23 cellular contexts compared by ENCODE assay signal in genomic region chr5:58412081-58412480, GRCh38. TPM values are rescaled to one million over a fixed set of nuclear protein-coding genes. Genes with fewer than 3 reads are reported as not detected.
DNase-seq lines count a peak whose midpoint lies in the region; ATAC-seq and TF ChIP-seq lines count a peak whose summit lies in the region.
"Had no signal": no experiment of that assay in that cellular context is flagged by ENCODE, and none has a peak within 500 bp of the region (broad histone marks: within the 10 kb centered on the region; RNA-seq: fewer than 3 reads in every experiment).

No MANE protein-coding gene starts in this region.

- no peaks in the 10 kb centered on the region for H3K9me3 ChIP-seq in left lung
- no peaks in the 10 kb centered on the region for H3K9me3 ChIP-seq in upper lobe of right lung
- H3K9me3 ChIP-seq: SK-N-SH had no signal

- TF ChIP-seq CTCF in epithelial cell of esophagus (IDR thresholded peaks at IDR 0.05; ENCODE audit: insufficient read depth, low read depth, low read length, missing control alignments) (no peak), left lung (IDR thresholded peaks at IDR 0.05) (no peak), upper lobe of right lung (IDR thresholded peaks at IDR 0.05) (no peak)

- H3K27ac ChIP-seq in left lung = no peak overlapping the region
- no peak overlapping the region for H3K27ac ChIP-seq in upper lobe of right lung

- H3K27me3 ChIP-seq in left lung (no peaks in the 10 kb centered on the region), upper lobe of right lung (no peaks in the 10 kb centered on the region)

- DNase-seq in EH (ENCODE audit: low read depth) (peak; percentile 19), epithelial cell of esophagus (ENCODE audit: low read depth) (peak; percentile 30), left lung (no peak), upper lobe of right lung (no peak), NCI-H2081 (lab: John Stamatoyannopoulos, UW) (no peak), NCI-H2227 (lab: John Stamatoyannopoulos, UW; ENCODE audit: unreplicated experiment) (no peak)
- DNase-seq: C1 segment of cervical spinal cord; CD8-positive, alpha-beta T cell; DMS153; DND-41; Kasumi-1; NCI-H1092 treated with DMSO at 0.1 percent for 48 hours; NCI-H1436; NCI-H187; NCI-H2107; NCI-H446; NCI-H524 treated with DMSO at 0.1 percent for 48 hours; NCI-H774; SK-N-SH had no signal

- no peak overlapping the region for H3K4me3 ChIP-seq in epithelial cell of esophagus (ENCODE audit: low read length)
- H3K4me3 ChIP-seq in left lung = no peak overlapping the region
- H3K4me3 ChIP-seq in upper lobe of right lung = no peak overlapping the region
- H3K4me3 ChIP-seq: K562 had no signal

- no peaks in the 10 kb centered on the region for H3K4me1 ChIP-seq in left lung
- no peaks in the 10 kb centered on the region for H3K4me1 ChIP-seq in upper lobe of right lung

- ATAC-seq in left lung (peak; percentile 71), upper lobe of right lung (peak; percentile 35), HG03175 (IDR thresholded peaks at IDR 0.05; ENCODE audit: unreplicated experiment) (no peak)
- ATAC-seq: CD8-positive, alpha-beta T cell; HCT116; HepG2; K562 had no signal

- no peaks in the 10 kb centered on the region for H3K36me3 ChIP-seq in left lung
- H3K36me3 ChIP-seq in upper lobe of right lung = no peaks in the 10 kb centered on the region

- intact Hi-C loops in left lung (cut with DNase I) = no loop called here
- intact Hi-C loops in upper lobe of right lung (cut with DNase I) = no loop called here

RNA-seq across cellular contexts. Expression of gene PLK2, which starts 47.8 kb away (rescaled TPM):
- total RNA-seq in left lung (10 to 100 TPM; 45.5 to 53.6 TPM), upper lobe of right lung (41.1 TPM)

Comparison
In these comparisons a context has a peak if more than half of its experiments do, and no peak if none do; other contexts are left out.
1. DNase-seq: peak in EH (single experiment) and epithelial cell of esophagus (single experiment); none in left lung (0 of 2), upper lobe of right lung (single experiment), NCI-H2081 (0 of 2) and NCI-H2227 (single experiment).